1 cellular context compared by ENCODE assay signal in genomic region chr5:148826082-148826971, GRCh38.
TF ChIP-seq lines count a peak whose summit lies in the region.

Gene ADRB2 (plus strand): TSS chr5:148826611. CDS start chr5:148826832, 221 bp downstream.

TF ChIP-seq in HEK293, 187 proteins besides CTCF, POLR2A, EP300 and RAD21 (continued from another document and continues in another):
- TF ChIP-seq BCL6B (tag by site-specific recombination; IDR thresholded peaks at IDR 0.05) (no peak), ZFHX2 (tag by site-specific recombination; conservative IDR thresholded peaks at IDR 0.05) (no peak; the same call in 1 of the 2 replicates), ZFP3 (tag by site-specific recombination; IDR thresholded peaks at IDR 0.05; ENCODE audit: low read depth) (no peak), ZNF24 (tag by site-specific recombination; IDR thresholded peaks at IDR 0.05) (peak; percentile 69; the same call in 1 of the 2 replicates), ZNF488 (tag by site-specific recombination; IDR thresholded peaks at IDR 0.05) (no peak), TSHZ1 (tag by site-specific recombination; IDR thresholded peaks at IDR 0.05; ENCODE audit: borderline replicate concordance) (no peak), ZNF660 (tag by site-specific recombination; IDR thresholded peaks at IDR 0.05) (no peak), PRDM10 (tag by site-specific recombination; IDR thresholded peaks at IDR 0.05) (peak; percentile 84), ZSCAN5A (tag by site-specific recombination; IDR thresholded peaks at IDR 0.05) (no peak), ZBTB48 (tag by site-specific recombination; IDR thresholded peaks at IDR 0.05) (peak; percentile 25; the same call in 1 of the 2 replicates), REPIN1 (tag by site-specific recombination; IDR thresholded peaks at IDR 0.05; ENCODE audit: low read depth) (peak; percentile 97; the same call in 1 of the 2 replicates), ELK4 (IDR thresholded peaks at IDR 0.05; ENCODE audit: borderline replicate concordance, low read depth, low read length) (no peak), ZNF580 (tag by site-specific recombination; IDR thresholded peaks at IDR 0.05) (peak; percentile 36; the same call in 1 of the 2 replicates), ZNF707 (tag by site-specific recombination; IDR thresholded peaks at IDR 0.05) (no peak; the same call in 1 of the 2 replicates), ZNF280D (tag by site-specific recombination; IDR thresholded peaks at IDR 0.05) (no peak), ZNF555 (tag by site-specific recombination; conservative IDR thresholded peaks at IDR 0.05) (no peak), ZNF521 (tag by site-specific recombination; IDR thresholded peaks at IDR 0.05) (no peak), ZNF624 (tag by site-specific recombination; IDR thresholded peaks at IDR 0.05) (no peak), ZNF211 (tag by site-specific recombination; IDR thresholded peaks at IDR 0.05; ENCODE audit: low read depth) (no peak), BCL11B (tag by site-specific recombination; IDR thresholded peaks at IDR 0.05; ENCODE audit: low read depth) (no peak), HOXC10 (CRISPR knock-in tag; IDR thresholded peaks at IDR 0.05) (0 out of 2 replicates have a peak, but pooled peaks have one; percentile 39), KLF9 (tag by site-specific recombination; IDR thresholded peaks at IDR 0.05; ENCODE audit: low read depth) (peak; percentile 92), HOXD13 (CRISPR knock-in tag; IDR thresholded peaks at IDR 0.05; ENCODE audit: borderline replicate concordance) (no peak), ZBTB21 (tag by site-specific recombination; IDR thresholded peaks at IDR 0.05) (no peak), ZNF274 (IDR thresholded peaks at IDR 0.05; ENCODE audit: low read length) (no peak), ZNF274 (tag by site-specific recombination; IDR thresholded peaks at IDR 0.05; ENCODE audit: borderline replicate concordance) (no peak), ZEB2 (tag by site-specific recombination; IDR thresholded peaks at IDR 0.05) (peak; percentile 71; the same call in 1 of the 2 replicates), ZNF654 (tag by site-specific recombination; IDR thresholded peaks at IDR 0.05; ENCODE audit: low read depth) (no peak), ZNF394 (tag by site-specific recombination; IDR thresholded peaks at IDR 0.05; ENCODE audit: borderline replicate concordance) (no peak; the same call in 1 of the 2 replicates), ZNF366 (tag by site-specific recombination; conservative IDR thresholded peaks at IDR 0.05) (peak; percentile 51; the same call in 1 of the 2 replicates), ZNF76 (tag by site-specific recombination; IDR thresholded peaks at IDR 0.05; ENCODE audit: borderline replicate concordance, low read depth) (peak; percentile 70), PATZ1 (tag by site-specific recombination; IDR thresholded peaks at IDR 0.05) (peak; percentile 97), TRIM28 (IDR thresholded peaks at IDR 0.05; ENCODE audit: borderline replicate concordance, low read length) (0 out of 2 replicates have a peak, but pooled peaks have one; percentile 15), ZBTB1 (tag by site-specific recombination; IDR thresholded peaks at IDR 0.05) (no peak), ZNF169 (tag by site-specific recombination; IDR thresholded peaks at IDR 0.05) (no peak), ZNF138 (tag by site-specific recombination; IDR thresholded peaks at IDR 0.05; ENCODE audit: borderline replicate concordance) (no peak), ZNF202 (tag by site-specific recombination; IDR thresholded peaks at IDR 0.05; ENCODE audit: borderline replicate concordance) (no peak), ZNF398 (tag by site-specific recombination; IDR thresholded peaks at IDR 0.05) (no peak), WT1 (tag by site-specific recombination; IDR thresholded peaks at IDR 0.05) (peak; percentile 53), ZNF112 (tag by site-specific recombination; IDR thresholded peaks at IDR 0.05) (no peak), ZNF19 (tag by site-specific recombination; IDR thresholded peaks at IDR 0.05; ENCODE audit: low read depth) (no peak), ZIC2 (tag by site-specific recombination; IDR thresholded peaks at IDR 0.05) (peak; percentile 71)
